In the genomic region with DNA sequence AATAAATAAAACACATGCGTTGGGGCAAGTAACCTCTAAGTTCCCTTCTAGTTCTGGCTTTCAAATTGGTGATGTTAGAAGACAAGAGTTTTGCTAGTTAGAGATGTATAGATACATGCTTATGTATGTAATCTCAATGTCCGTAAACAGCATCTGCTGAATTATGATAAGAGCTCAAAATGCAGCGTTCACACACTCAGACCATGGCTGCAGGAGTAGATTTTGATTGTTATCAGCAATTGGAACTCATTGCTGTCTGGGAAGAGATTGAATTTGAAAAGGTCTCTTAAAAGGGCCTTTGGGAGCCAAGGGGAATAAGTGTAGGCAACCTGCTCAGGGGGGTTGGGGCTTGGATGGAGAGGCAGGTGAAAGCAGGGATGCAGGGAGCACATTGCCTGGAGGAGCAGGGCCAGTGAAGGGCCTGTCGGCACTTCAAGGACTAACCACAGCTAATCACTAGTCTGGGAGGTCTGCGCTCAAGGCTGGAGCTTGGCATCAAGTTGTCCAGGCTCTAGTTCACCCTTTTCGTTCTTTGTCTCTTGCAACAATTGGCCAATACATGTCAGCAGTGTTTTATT, we compare ENCODE assay signal across 10 cellular contexts. TPM values are rescaled to one million over a fixed set of nuclear protein-coding genes. Genes with fewer than 3 reads are reported as not detected.
DNase-seq lines count a peak whose midpoint lies in the region; ATAC-seq and TF ChIP-seq lines count a peak whose summit lies in the region.
"Had no signal": no experiment of that assay in that cellular context is flagged by ENCODE, and none has a peak within 500 bp of the region (broad histone marks: within the 10 kb centered on the region; RNA-seq: fewer than 3 reads in every experiment).

No MANE protein-coding gene starts in this region.

- H3K36me3 Mint-ChIP-seq in brain: no peaks in the 10 kb centered on the region
- peaks cover 0 to 5% (median 0%) of the 10 kb centered on the region in 5 donors for H3K36me3 Mint-ChIP-seq in naive thymus-derived CD4-positive, alpha-beta T cell

- peak overlapping the region; percentile 73 for H3K4me3 ChIP-seq in ACC112 (ENCODE audit: low read depth, low read length)
- no peak overlapping the region for H3K4me3 ChIP-seq in naive thymus-derived CD4-positive, alpha-beta T cell (ENCODE audit: low read length)
- H3K4me3 ChIP-seq: SJCRH30 had no signal

- H3K9me3 ChIP-seq in naive thymus-derived CD4-positive, alpha-beta T cell (ENCODE audit: control insufficient read depth in 2 of 3, low read length in 3 of 3): peaks cover 0 to 2% (median 0%) of the 10 kb centered on the region in 3 experiments
- H3K9me3 ChIP-seq: SJCRH30 had no signal

- POLR2A ChIA-PET in naive thymus-derived CD4-positive, alpha-beta T cell (lab: Charles Lee): no interaction called here

- no peak overlapping the region for H3K27ac Mint-ChIP-seq in brain
- no peak overlapping the region for H3K27ac Mint-ChIP-seq in naive thymus-derived CD4-positive, alpha-beta T cell

- in situ Hi-C loops in G401 (cut with HindIII; ENCODE audit: low sequenced_read_pairs): no loop called here

- no peaks in the 10 kb centered on the region for H3K4me1 ChIP-seq in ACC112 (ENCODE audit: control insufficient read depth, insufficient read depth, low read length, unreplicated experiment)
- peaks cover 0 to under 1% of the 10 kb centered on the region in 2 donors for H3K4me1 ChIP-seq in naive thymus-derived CD4-positive, alpha-beta T cell (ENCODE audit: control insufficient read depth in 2 of 2, insufficient read depth in 2 of 2, low read length in 2 of 2)

- no peak overlapping the region for H2AFZ ChIP-seq in ACC112 (ENCODE audit: low read length, unreplicated experiment)

- H3K27me3 Mint-ChIP-seq in brain: peaks cover 17% of the 10 kb centered on the region
- H3K27me3 Mint-ChIP-seq in naive thymus-derived CD4-positive, alpha-beta T cell: peaks cover 25 to 61% (median 33%) of the 10 kb centered on the region in 5 donors

- TF ChIP-seq CTCF in brain (conservative IDR thresholded peaks at IDR 0.05): no peak

- DNase-seq in G401 (ENCODE audit: low spot score) (peak; percentile 6), cerebellar cortex (ENCODE audit: low spot score) (no peak), GM19238 (ENCODE audit: insufficient read length, low spot score) (no peak)
- no peak for DNase-seq in naive thymus-derived CD4-positive, alpha-beta T cell

- CTCF ChIA-PET in naive thymus-derived CD4-positive, alpha-beta T cell (lab: Charles Lee): interaction anchor here (1.0 to 3.8 kb wide), 4 partner anchors 11 to 182 kb away, joined by 3 to 28 read pairs (median 4); no protein-coding TSS in a partner anchor

- H3K79me2 ChIP-seq in ACC112 (ENCODE audit: control insufficient read depth, insufficient read depth, low read length, unreplicated experiment): no peaks in the 10 kb centered on the region

- H3K4me1 Mint-ChIP-seq in brain: peaks cover 16% of the 10 kb centered on the region
- peaks cover 4 to 9% (median 5%) of the 10 kb centered on the region in 7 donors for H3K4me1 Mint-ChIP-seq in naive thymus-derived CD4-positive, alpha-beta T cell

- H3K27me3 ChIP-seq in ACC112 (ENCODE audit: insufficient read depth, low read length): peaks cover 96% of the 10 kb centered on the region
- no peaks in the 10 kb centered on the region for H3K27me3 ChIP-seq in naive thymus-derived CD4-positive, alpha-beta T cell (ENCODE audit: control insufficient read depth in 2 of 2, insufficient read depth in 2 of 2, low read length in 2 of 2)

- peaks cover under 1 to 3% (median under 1%) of the 10 kb centered on the region in 5 experiments for H3K9me3 Mint-ChIP-seq in brain
- H3K9me3 Mint-ChIP-seq in naive thymus-derived CD4-positive, alpha-beta T cell: peaks cover 0 to 4% (median 0%) of the 10 kb centered on the region in 11 donors

- peak overlapping the region; percentile 75 to 78 (median 78) for H3K4me3 Mint-ChIP-seq in brain
- H3K4me3 Mint-ChIP-seq in naive thymus-derived CD4-positive, alpha-beta T cell: peak overlapping the region in 7 of 10 donors; percentile 61 to 87 (median 80)

- intact Hi-C loops in naive thymus-derived CD4-positive, alpha-beta T cell (cut with micrococcal nuclease): no loop called here

- ATAC-seq in naive thymus-derived CD4-positive, alpha-beta T cell: no peak
- ATAC-seq in GM21529 (IDR thresholded peaks at IDR 0.05; ENCODE audit: unreplicated experiment) (no peak), GM21576 (IDR thresholded peaks at IDR 0.05; ENCODE audit: unreplicated experiment) (no peak)

- H3K36me3 ChIP-seq in ACC112 (ENCODE audit: insufficient read depth, low read length): no peaks in the 10 kb centered on the region
- H3K36me3 ChIP-seq in naive thymus-derived CD4-positive, alpha-beta T cell (ENCODE audit: control insufficient read depth in 2 of 3, insufficient read depth in 3 of 3, low read length in 3 of 3): no peaks in the 10 kb centered on the region
- H3K36me3 ChIP-seq: SJCRH30 had no signal

- no peak overlapping the region for H3K27ac ChIP-seq in ACC112 (ENCODE audit: low read depth, low read length)
- no peak overlapping the region for H3K27ac ChIP-seq in naive thymus-derived CD4-positive, alpha-beta T cell (ENCODE audit: low read depth, low read length)
- H3K27ac ChIP-seq: SJCRH30 had no signal

RNA-seq across cellular contexts. Expression of a gene that starts 2.7 kb away (rescaled TPM):
- 0.25 TPM in 1 of 2 replicates, not detected in the other for total RNA-seq in G401 (2014; rRNA removed; shearing (Covaris generic))
- not detected for polyA plus RNA-seq in brain (ENCODE audit: insufficient read depth, low read depth, low replicate concordance)
- total RNA-seq in naive thymus-derived CD4-positive, alpha-beta T cell: under 1 TPM; 0.15 to 0.65 (median 0.37) TPM
- not detected for polyA plus RNA-seq in naive thymus-derived CD4-positive, alpha-beta T cell

RNA-seq across cellular contexts. Expression of a gene that starts 29.2 kb away (rescaled TPM):
- total RNA-seq in G401 (2014; rRNA removed; shearing (Covaris generic)): 47.4 and 58.5 TPM in 2 replicates
- polyA plus RNA-seq in brain (ENCODE audit: insufficient read depth, low read depth, low replicate concordance): 5.1 TPM
- 1 to 10 TPM in 4 of 5 experiments, not detected in 1; 1.1 to 4.7 (median 1.6) TPM for total RNA-seq in naive thymus-derived CD4-positive, alpha-beta T cell
- 10 to 100 TPM; 13.1 to 14.1 TPM for polyA plus RNA-seq in naive thymus-derived CD4-positive, alpha-beta T cell

RNA-seq across cellular contexts. Expression of a gene that starts 32.9 kb away (rescaled TPM):
- not detected in 2 replicates for total RNA-seq in G401 (2014; rRNA removed; shearing (Covaris generic))
- polyA plus RNA-seq in brain (ENCODE audit: insufficient read depth, low read depth, low replicate concordance): not detected
- total RNA-seq in naive thymus-derived CD4-positive, alpha-beta T cell: not detected
- not detected for polyA plus RNA-seq in naive thymus-derived CD4-positive, alpha-beta T cell
- total RNA-seq: posterior vena cava had no signal

RNA-seq across cellular contexts. Expression of a gene that starts 55.0 kb away (rescaled TPM):
- 3.7 and 4.2 TPM in 2 replicates for total RNA-seq in G401 (2014; rRNA removed; shearing (Covaris generic))
- 2.6 TPM for polyA plus RNA-seq in brain (ENCODE audit: insufficient read depth, low read depth, low replicate concordance)
- total RNA-seq in naive thymus-derived CD4-positive, alpha-beta T cell: 10 to 100 TPM; 14.7 to 22.2 (median 20.6) TPM
- 1 to 10 TPM; 7.9 to 9.6 TPM for polyA plus RNA-seq in naive thymus-derived CD4-positive, alpha-beta T cell
